10 cellular contexts compared by ENCODE assay signal in the genomic region with DNA sequence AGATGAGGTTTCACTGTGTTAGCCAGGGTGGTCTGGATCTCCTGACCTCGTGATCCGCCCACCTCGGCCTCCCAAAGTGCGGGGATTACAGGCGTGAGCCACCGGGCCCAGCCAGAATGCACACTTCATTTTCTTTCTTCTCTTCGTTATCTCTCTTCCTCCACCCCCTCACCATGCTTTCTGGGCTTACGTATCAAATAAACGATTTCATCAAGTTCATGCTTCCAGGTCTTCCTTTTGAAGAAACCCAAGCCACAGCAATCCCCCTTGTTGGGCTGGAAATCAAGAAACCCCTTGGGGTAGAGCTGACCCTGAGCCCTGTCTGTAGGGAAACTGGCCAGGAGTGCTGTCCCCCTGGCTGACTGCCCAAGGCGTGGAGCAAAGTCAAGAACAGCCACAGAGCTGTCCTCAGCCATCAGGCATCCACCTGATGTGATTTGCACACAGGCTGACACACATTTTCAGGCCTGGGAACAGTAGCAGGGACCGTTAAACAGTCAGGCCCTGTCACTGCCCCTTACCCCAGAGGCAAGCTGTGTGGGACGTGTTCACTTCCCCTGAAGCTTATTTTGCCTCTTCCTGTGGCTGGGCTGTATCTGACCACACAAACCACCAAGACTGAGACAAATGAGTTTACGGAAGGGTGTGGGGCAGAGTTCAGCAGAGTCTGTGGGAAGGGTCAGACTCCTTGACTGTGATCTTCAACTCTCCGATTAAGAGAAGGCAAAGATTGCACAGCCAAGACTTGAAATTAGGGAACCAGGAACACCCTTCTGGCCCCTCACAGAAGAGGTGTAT. TPM values are rescaled to one million over a fixed set of nuclear protein-coding genes. Genes with fewer than 3 reads are reported as not detected.
A peak's percentile ranks its signal among the peaks of the same experiment; 100 is the strongest.
DNase-seq lines count a peak whose midpoint lies in the region; ATAC-seq, FAIRE-seq and TF ChIP-seq lines count a peak whose summit lies in the region.
"Had no signal": no experiment of that assay in that cellular context is flagged by ENCODE, and none has a peak within 500 bp of the region (broad histone marks: within the 10 kb centered on the region; RNA-seq: fewer than 3 reads in every experiment).

No MANE protein-coding gene starts in this region.

- no TSS peak for BruUV-seq in endothelial cell of umbilical vein (replicated peaks; lab: Mats Ljungman, UMichigan)

- peak; percentile 63 for TF ChIP-seq POLR2A in GM19193 (IDR thresholded peaks at IDR 0.05; ENCODE audit: extremely low read depth, insufficient read depth, insufficient read length)
- no peak for TF ChIP-seq POLR2A in endothelial cell of umbilical vein (IDR thresholded peaks at IDR 0.05; ENCODE audit: low read depth, low read length)

- CTCF ChIA-PET in endothelial cell of umbilical vein (lab: Charles Lee) = interaction anchor here (0.8 to 1.7 kb wide), 5 partner anchors 10 to 28 kb away, joined by 3 to 5 read pairs (median 4); a partner anchor contains a TSS

- POLR2A ChIA-PET in endothelial cell of umbilical vein (lab: Charles Lee) = no interaction called here

- peaks cover 28% of the 10 kb centered on the region for H3K4me1 Mint-ChIP-seq in T-helper 17 cell
- peaks cover 5% of the 10 kb centered on the region for H3K4me1 Mint-ChIP-seq in type B pancreatic cell (ENCODE audit: unreplicated experiment)

- H3K36me3 ChIP-seq in endothelial cell of umbilical vein (ENCODE audit: control insufficient read depth in 2 of 2, extremely low read depth in 1 of 2, insufficient read depth in 2 of 2, low read length in 2 of 2) = no peaks in the 10 kb centered on the region
- no peaks in the 10 kb centered on the region for H3K36me3 ChIP-seq in pancreas

- H3K4me2 ChIP-seq in endothelial cell of umbilical vein (ENCODE audit: insufficient read depth, low read length) = no peak overlapping the region

- H3K4me1 ChIP-seq in endothelial cell of umbilical vein (ENCODE audit: control insufficient read depth, extremely low read depth, insufficient read depth, low read length) (peaks cover 4% of the 10 kb centered on the region), pancreas (no peaks in the 10 kb centered on the region)

- no peak overlapping the region for H3K9ac ChIP-seq in endothelial cell of umbilical vein (replicated peaks; ENCODE audit: extremely low read depth, insufficient read depth, low read length)

- peak overlapping the region; percentile 92 for H3K27ac Mint-ChIP-seq in T-helper 17 cell
- H3K27ac Mint-ChIP-seq in type B pancreatic cell = no peak overlapping the region

- intact Hi-C loops in endothelial cell of umbilical vein (cut with micrococcal nuclease) = no loop called here
- intact Hi-C loops in pancreas (cut with DNase I) = no loop called here

- H3K27ac ChIP-seq in endothelial cell of umbilical vein (ENCODE audit: insufficient read depth, low read depth, low read length) = no peak overlapping the region
- H3K27ac ChIP-seq in pancreas = no peak overlapping the region
- H3K27ac ChIP-seq: epithelial cell of prostate had no signal

- no peaks in the 10 kb centered on the region for H3K9me3 ChIP-seq in T-helper 17 cell (ENCODE audit: control insufficient read depth, low read length, poor library complexity, severe bottlenecking)
- H3K9me3 ChIP-seq in endothelial cell of umbilical vein (replicated peaks; ENCODE audit: control insufficient read depth, insufficient read depth, low read length) = no peaks in the 10 kb centered on the region
- no peaks in the 10 kb centered on the region for H3K9me3 ChIP-seq in pancreas

- peak overlapping the region; percentile 81 for H3K4me3 Mint-ChIP-seq in T-helper 17 cell
- no peak overlapping the region for H3K4me3 Mint-ChIP-seq in type B pancreatic cell

- H3K79me2 ChIP-seq in endothelial cell of umbilical vein (ENCODE audit: control insufficient read depth, insufficient read depth, low read length) = no peaks in the 10 kb centered on the region

- H4K20me1 ChIP-seq in endothelial cell of umbilical vein (replicated peaks; ENCODE audit: control insufficient read depth, extremely low read depth, insufficient read depth, low read length) = no peaks in the 10 kb centered on the region

- peaks cover 5% of the 10 kb centered on the region for H3K9me3 Mint-ChIP-seq in type B pancreatic cell

- FAIRE-seq in endothelial cell of umbilical vein (lab: Jason Lieb, UNC) (peak; percentile 49), pancreas (lab: Jason Lieb, UNC) (no peak)
- FAIRE-seq: G401.6 had no signal

- TF ChIP-seq CTCF in endothelial cell of umbilical vein (IDR thresholded peaks at IDR 0.05; ENCODE audit: extremely low read depth in 1 of 2, insufficient read depth in 1 of 2, low read depth in 1 of 2, low read length in 2 of 2) (no peak), pancreas (IDR thresholded peaks at IDR 0.05) (no peak), type B pancreatic cell (conservative IDR thresholded peaks at IDR 0.05) (no peak)

- peaks cover 0 to 4% of the 10 kb centered on the region in 2 experiments for H3K27me3 ChIP-seq in endothelial cell of umbilical vein (ENCODE audit: control insufficient read depth in 2 of 2, insufficient read depth in 2 of 2, low read length in 2 of 2)
- H3K27me3 ChIP-seq in pancreas = no peaks in the 10 kb centered on the region

- H3K36me3 Mint-ChIP-seq in T-helper 17 cell (ENCODE audit: low read depth) (peaks cover 2% of the 10 kb centered on the region), type B pancreatic cell (no peaks in the 10 kb centered on the region)

- DNase-seq in AG20443 (ENCODE audit: low spot score) = peak; percentile 20
- no peak for DNase-seq in T-helper 17 cell
- DNase-seq in endothelial cell of umbilical vein (ENCODE audit: low read depth, low spot score) = peak; percentile 35
- DNase-seq in pancreas = peak in 1 of 6 donors; percentile 51
- no peak for DNase-seq in NCI-H524 treated with DMSO at 0.1 percent for 48 hours (lab: John Stamatoyannopoulos, UW)
- DNase-seq in type B pancreatic cell (ENCODE audit: extremely low spot score, unreplicated experiment) = no peak

- no peaks in the 10 kb centered on the region for H3K9me1 ChIP-seq in endothelial cell of umbilical vein (replicated peaks; ENCODE audit: control insufficient read depth, extremely low read depth, insufficient read depth, low read length)

- peak overlapping the region; percentile 58 for H2AFZ ChIP-seq in endothelial cell of umbilical vein (ENCODE audit: low read depth, low read length)

- 73% methylated on average over 12 to 14 of the region's 14 CpGs for WGBS in pancreas, 2 donors

- peak; percentile 98 for ATAC-seq in HG03280 (IDR thresholded peaks at IDR 0.05; ENCODE audit: unreplicated experiment)
- peak; percentile 83 for ATAC-seq in T-helper 17 cell
- ATAC-seq in pancreas = peak in 3 of 4 donors; percentile 49 to 91 (median 87)

- dilution Hi-C loops in endothelial cell of umbilical vein (cut with MboI; ENCODE audit: extremely low pct_ligation_motif_present, low sequenced_read_pairs) = no loop called here

- H3K4me3 ChIP-seq in endothelial cell of umbilical vein (replicated peaks in 1 of 3; ENCODE audit: insufficient read depth in 1 of 3, low read depth in 1 of 3, low read length in 3 of 3) (no peak overlapping the region), pancreas (no peak overlapping the region)

- H3K27me3 Mint-ChIP-seq in T-helper 17 cell (no peaks in the 10 kb centered on the region), type B pancreatic cell (no peaks in the 10 kb centered on the region)

TF ChIP-seq in endothelial cell of umbilical vein, 7 proteins besides CTCF, POLR2A, EP300 and RAD21:
- no peak for TF ChIP-seq EZH2 (IDR thresholded peaks at IDR 0.05; ENCODE audit: borderline replicate concordance, low read depth, low read length, severe bottlenecking)
- TF ChIP-seq GATA2 (IDR thresholded peaks at IDR 0.05; ENCODE audit: insufficient read depth, insufficient read length, low read depth, low read length) = peak; percentile 36
- peak; percentile 60 for TF ChIP-seq POLR2AphosphoS5 (IDR thresholded peaks at IDR 0.05; ENCODE audit: insufficient read depth, low read depth, low read length)
- TF ChIP-seq JUN (IDR thresholded peaks at IDR 0.05; ENCODE audit: borderline replicate concordance, insufficient read depth, insufficient read length, low read depth) = no peak
- peak; percentile 41 for TF ChIP-seq FOS (IDR thresholded peaks at IDR 0.05; ENCODE audit: borderline replicate concordance, insufficient read depth, low read length)
- TF ChIP-seq, protein P1, sequence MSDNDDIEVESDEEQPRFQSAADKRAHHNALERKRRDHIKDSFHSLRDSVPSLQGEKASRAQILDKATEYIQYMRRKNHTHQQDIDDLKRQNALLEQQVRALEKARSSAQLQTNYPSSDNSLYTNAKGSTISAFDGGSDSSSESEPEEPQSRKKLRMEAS (IDR thresholded peaks at IDR 0.05; ENCODE audit: insufficient read depth, insufficient read length) = no peak
- TF ChIP-seq MYC (IDR thresholded peaks at IDR 0.05; ENCODE audit: low read depth, low read length) = no peak

RNA-seq across cellular contexts. Expression of a gene that starts 15.1 kb away (rescaled TPM):
- total RNA-seq in T-helper 17 cell (under 1 TPM; 0.35 to 0.55 TPM), endothelial cell of umbilical vein (not detected in 2 replicates), pancreas (1 to 10 TPM in 2 of 6 donors, under 1 TPM in 4; 0.38 to 2.1 (median 0.89) TPM), type B pancreatic cell (ENCODE audit: low replicate concordance) (0.10 TPM in 2 replicates)
- polyA plus RNA-seq in endothelial cell of umbilical vein (0.02 TPM in 1 of 2 replicates, not detected in the other), pancreas (1 to 10 TPM in 1 of 2 donors, under 1 TPM in 1; 0.73 to 1.3 TPM)
- polyA plus RNA-seq in endothelial cell of umbilical vein (2011; cell fraction: cytosol; rRNA removed) = not detected in 2 replicates
- not detected in 2 replicates for polyA plus RNA-seq in endothelial cell of umbilical vein (2011; cell fraction: nucleus; rRNA removed)
- polyA plus RNA-seq in endothelial cell of umbilical vein (2012) = 0.05 TPM in 1 of 2 replicates, not detected in the other
- polyA minus RNA-seq in endothelial cell of umbilical vein = 0.07 TPM in 1 of 2 replicates, not detected in the other
- polyA minus RNA-seq in endothelial cell of umbilical vein (2011; cell fraction: cytosol; rRNA and poly(A)+ RNA removed) = not detected
- polyA minus RNA-seq in endothelial cell of umbilical vein (2011; cell fraction: nucleus; rRNA and poly(A)+ RNA removed) = not detected in 2 replicates

RNA-seq across cellular contexts. Expression of a gene that starts 47.4 kb away (rescaled TPM):
- total RNA-seq in T-helper 17 cell (not detected), endothelial cell of umbilical vein (not detected in 2 replicates), pancreas (not detected), type B pancreatic cell (ENCODE audit: low replicate concordance) (not detected in 2 replicates)
- polyA plus RNA-seq in endothelial cell of umbilical vein (not detected in 2 replicates), pancreas (not detected)
- polyA plus RNA-seq in endothelial cell of umbilical vein (2011; cell fraction: cytosol; rRNA removed) = not detected in 2 replicates
- polyA plus RNA-seq in endothelial cell of umbilical vein (2011; cell fraction: nucleus; rRNA removed) = not detected in 2 replicates
- not detected in 2 replicates for polyA plus RNA-seq in endothelial cell of umbilical vein (2012)
- not detected in 2 replicates for polyA minus RNA-seq in endothelial cell of umbilical vein
- polyA minus RNA-seq in endothelial cell of umbilical vein (2011; cell fraction: cytosol; rRNA and poly(A)+ RNA removed) = not detected
- polyA minus RNA-seq in endothelial cell of umbilical vein (2011; cell fraction: nucleus; rRNA and poly(A)+ RNA removed) = not detected in 2 replicates

Comparison
In these comparisons a context has a peak if more than half of its experiments do, and no peak if none do; other contexts are left out.
1. DNase-seq: peak in AG20443 (single experiment) and endothelial cell of umbilical vein (single experiment); none in T-helper 17 cell (0 of 3), NCI-H524 treated with DMSO at 0.1 percent for 48 hours (single experiment) and type B pancreatic cell (single experiment).
2. Peak in every context shown above with its lines, with median percentiles within 50 percentile points of each other: ATAC-seq.